In genomic region chr22:42296883-42297282, GRCh38 we compare ENCODE assay signal across 15 cellular contexts. TPM values are rescaled to one million over a fixed set of nuclear protein-coding genes. Genes with fewer than 3 reads are reported as not detected.
A peak's percentile ranks its signal among the peaks of the same experiment; 100 is the strongest.
DNase-seq lines count a peak whose midpoint lies in the region; ATAC-seq and TF ChIP-seq lines count a peak whose summit lies in the region.
"Had no signal": no experiment of that assay in that cellular context is flagged by ENCODE, and none has a peak within 500 bp of the region (broad histone marks: within the 10 kb centered on the region; RNA-seq: fewer than 3 reads in every experiment).

No MANE protein-coding gene starts in this region.

- H3K27me3 Mint-ChIP-seq in Calu3 (ENCODE audit: unreplicated experiment), result peaks cover 32% of the 10 kb centered on the region
- H3K27me3 Mint-ChIP-seq in T-helper 17 cell, result no peaks in the 10 kb centered on the region
- no peaks in the 10 kb centered on the region for H3K27me3 Mint-ChIP-seq in naive thymus-derived CD4-positive, alpha-beta T cell

- H4K20me1 ChIP-seq in BLaER1 treated with 17β-estradiol and CSF1 and Interleukin-3, amounts not matched to agents 10 nM and 100 nM, result peaks cover 0 to 62% (median 13%) of the 10 kb centered on the region in 11 experiments; a peak in 15 of 22 replicates
- H4K20me1 ChIP-seq in MM.1S (ENCODE audit: insufficient read depth, low read length), result no peaks in the 10 kb centered on the region

- H3K4me1 Mint-ChIP-seq in Calu3 (ENCODE audit: low read depth, unreplicated experiment), result peaks cover 12% of the 10 kb centered on the region
- H3K4me1 Mint-ChIP-seq in T-helper 17 cell, result peaks cover 51% of the 10 kb centered on the region
- peaks cover 49 to 94% (median 77%) of the 10 kb centered on the region in 7 donors for H3K4me1 Mint-ChIP-seq in naive thymus-derived CD4-positive, alpha-beta T cell

- H3K27ac ChIP-seq in BLaER1 treated with 17β-estradiol and CSF1 and Interleukin-3, amounts not matched to agents 10 nM and 100 nM, result peak overlapping the region in 6 of 11 experiments; percentile 57 to 73 (median 66); a peak in 10 of 22 replicates
- H3K27ac ChIP-seq in naive thymus-derived CD4-positive, alpha-beta T cell (ENCODE audit: low read depth, low read length), result peak overlapping the region; percentile 39
- H3K27ac ChIP-seq in MM.1S (ENCODE audit: low read length), result no peak overlapping the region
- H3K27ac ChIP-seq: SJCRH30 had no signal

- H2AFZ ChIP-seq in MM.1S (ENCODE audit: low read length), result no peak overlapping the region

- TF ChIP-seq CTCF in Calu3 (IDR thresholded peaks at IDR 0.05; ENCODE audit: unreplicated experiment) (peak; percentile 6), MM.1S (IDR thresholded peaks at IDR 0.05; ENCODE audit: low read length) (no peak)

- DNase-seq in Calu3 (no peak), T-helper 17 cell (no peak), hepatic stellate cell (ENCODE audit: low spot score) (no peak), MM.1S (no peak), G401 (ENCODE audit: low spot score) (no peak)
- DNase-seq in naive thymus-derived CD4-positive, alpha-beta T cell, result no peak
- DNase-seq: Caco-2, DMS53, NCI-H226, NCI-H526 treated with DMSO at 0.1 percent for 48 hours, OCI-M1, SJCRH30 had no signal

- no peaks in the 10 kb centered on the region for H3K79me2 ChIP-seq in MM.1S (ENCODE audit: low read length)

- H3K4me2 ChIP-seq in BLaER1 treated with 17β-estradiol and CSF1 and Interleukin-3, amounts not matched to agents 10 nM and 100 nM, result peak overlapping the region; percentile 52 to 100 (median 88)
- H3K4me2 ChIP-seq in MM.1S (ENCODE audit: low read depth, low read length), result no peak overlapping the region

- ATAC-seq in T-helper 17 cell, result no peak
- no peak for ATAC-seq in naive thymus-derived CD4-positive, alpha-beta T cell
- ATAC-seq: GM12878, HCT116 had no signal

- H3K9ac ChIP-seq in BLaER1 treated with 17β-estradiol and CSF1 and Interleukin-3, amounts not matched to agents 10 nM and 100 nM, result peak overlapping the region in 5 of 11 experiments; percentile 6 to 53 (median 49); a peak in 6 of 22 replicates
- H3K9ac ChIP-seq in MM.1S (ENCODE audit: low read length), result no peak overlapping the region

- POLR2A ChIA-PET in naive thymus-derived CD4-positive, alpha-beta T cell (lab: Charles Lee), result interaction anchor here (0.7 to 2.4 kb wide), 7 partner anchors 10 to 217 kb away, joined by 3 to 8 read pairs (median 5); no protein-coding TSS in a partner anchor

- no peaks in the 10 kb centered on the region for H3K9me3 Mint-ChIP-seq in Calu3 (ENCODE audit: low read depth, unreplicated experiment)
- H3K9me3 Mint-ChIP-seq in naive thymus-derived CD4-positive, alpha-beta T cell, result no peaks in the 10 kb centered on the region

- H3K4me3 ChIP-seq in BLaER1 treated with 17β-estradiol and CSF1 and Interleukin-3, amounts not matched to agents 10 nM and 100 nM, result no peak overlapping the region
- H3K4me3 ChIP-seq in naive thymus-derived CD4-positive, alpha-beta T cell (ENCODE audit: low read length), result no peak overlapping the region
- no peak overlapping the region for H3K4me3 ChIP-seq in MM.1S (ENCODE audit: low read length)
- H3K4me3 ChIP-seq: GM12878, SJCRH30 had no signal

- no peak overlapping the region for H3K4me3 Mint-ChIP-seq in Calu3 (ENCODE audit: low read depth, unreplicated experiment)
- H3K4me3 Mint-ChIP-seq in T-helper 17 cell, result no peak overlapping the region
- H3K4me3 Mint-ChIP-seq in naive thymus-derived CD4-positive, alpha-beta T cell, result peak overlapping the region in 7 of 10 donors; percentile 2 to 63 (median 43)

- H3K27me3 ChIP-seq in BLaER1 treated with 17β-estradiol and CSF1 and Interleukin-3, amounts not matched to agents 10 nM and 100 nM, result no peaks in the 10 kb centered on the region
- H3K27me3 ChIP-seq in naive thymus-derived CD4-positive, alpha-beta T cell (ENCODE audit: control insufficient read depth in 2 of 2, insufficient read depth in 2 of 2, low read length in 2 of 2), result no peaks in the 10 kb centered on the region
- peaks cover 12% of the 10 kb centered on the region for H3K27me3 ChIP-seq in MM.1S (replicated peaks; ENCODE audit: insufficient read depth, low read length)
- H3K27me3 ChIP-seq: SJCRH30 had no signal

- H3K36me3 ChIP-seq in BLaER1 treated with 17β-estradiol and CSF1 and Interleukin-3, amounts not matched to agents 10 nM and 100 nM, result no peaks in the 10 kb centered on the region
- no peaks in the 10 kb centered on the region for H3K36me3 ChIP-seq in naive thymus-derived CD4-positive, alpha-beta T cell (ENCODE audit: control insufficient read depth in 2 of 3, insufficient read depth in 3 of 3, low read length in 3 of 3)
- no peaks in the 10 kb centered on the region for H3K36me3 ChIP-seq in MM.1S (replicated peaks; ENCODE audit: insufficient read depth, low read length)
- H3K36me3 ChIP-seq: SJCRH30 had no signal

- H3K27ac Mint-ChIP-seq in Calu3 (ENCODE audit: unreplicated experiment) (no peak overlapping the region), T-helper 17 cell (peak overlapping the region; percentile 75)
- H3K27ac Mint-ChIP-seq in naive thymus-derived CD4-positive, alpha-beta T cell, result peak overlapping the region in 8 of 9 donors; percentile 36 to 95 (median 90)

- no TSS peak for BruUV-seq in Calu3 (replicated peaks; lab: Mats Ljungman, UMichigan)

- CTCF ChIA-PET in Calu3 (lab: Charles Lee), result interaction anchor here (0.6 kb wide), 1 partner anchor 140 kb away, joined by 3 read pairs; no protein-coding TSS in a partner anchor
- CTCF ChIA-PET in naive thymus-derived CD4-positive, alpha-beta T cell (lab: Charles Lee), result interaction anchor here (0.5 to 1.8 kb wide), 3 partner anchors 11 to 67 kb away, joined by 4 read pairs; no protein-coding TSS in a partner anchor

- in situ Hi-C loops in G401 (cut with HindIII; ENCODE audit: low sequenced_read_pairs), result no loop called here

- H3K9me2 ChIP-seq in MM.1S (replicated peaks; ENCODE audit: insufficient read depth, low read length), result no peaks in the 10 kb centered on the region

- H3K9me3 ChIP-seq in BLaER1 treated with 17β-estradiol and CSF1 and Interleukin-3, amounts not matched to agents 10 nM and 100 nM (replicated peaks in 1 of 11), result no peaks in the 10 kb centered on the region
- H3K9me3 ChIP-seq in T-helper 17 cell (ENCODE audit: control insufficient read depth, low read length, poor library complexity, severe bottlenecking), result no peaks in the 10 kb centered on the region
- no peaks in the 10 kb centered on the region for H3K9me3 ChIP-seq in naive thymus-derived CD4-positive, alpha-beta T cell (ENCODE audit: control insufficient read depth in 2 of 3, low read length in 3 of 3)
- H3K9me3 ChIP-seq in MM.1S (replicated peaks; ENCODE audit: insufficient read depth, low read length), result no peaks in the 10 kb centered on the region
- H3K9me3 ChIP-seq: Caco-2, SJCRH30 had no signal

- H3K36me3 Mint-ChIP-seq in Calu3 (ENCODE audit: insufficient read depth, unreplicated experiment) (peaks cover 5% of the 10 kb centered on the region), T-helper 17 cell (ENCODE audit: low read depth) (no peaks in the 10 kb centered on the region)
- no peaks in the 10 kb centered on the region for H3K36me3 Mint-ChIP-seq in naive thymus-derived CD4-positive, alpha-beta T cell

- intact Hi-C loops in Calu3 (cut with micrococcal nuclease; ENCODE audit: unreplicated experiment), result no loop called here
- intact Hi-C loops in naive thymus-derived CD4-positive, alpha-beta T cell (cut with micrococcal nuclease), result loop anchor here in 1 of 2 donors (1.0 to 5.0 kb wide), 2 partner anchors 17 to 140 kb away; no protein-coding TSS in a partner anchor

- no peaks in the 10 kb centered on the region for H3F3A ChIP-seq in MM.1S (ENCODE audit: insufficient read depth, low read length)

- peaks cover 51 to 99% (median 99%) of the 10 kb centered on the region in 10 experiments for H3K4me1 ChIP-seq in BLaER1 treated with 17β-estradiol and CSF1 and Interleukin-3, amounts not matched to agents 10 nM and 100 nM
- H3K4me1 ChIP-seq in naive thymus-derived CD4-positive, alpha-beta T cell (ENCODE audit: control insufficient read depth in 2 of 2, insufficient read depth in 2 of 2, low read length in 2 of 2), result peaks cover 28 to 73% of the 10 kb centered on the region in 2 donors
- no peaks in the 10 kb centered on the region for H3K4me1 ChIP-seq in MM.1S (ENCODE audit: low read length)
- H3K4me1 ChIP-seq: SJCRH30 had no signal

RNA-seq across cellular contexts. Expression of gene TCF20, which starts 26.4 kb away (rescaled TPM):
- 87.2 and 96.0 TPM in 2 replicates for total RNA-seq in Calu3 (2022)
- 10 to 100 TPM; 68.7 to 81.9 TPM for total RNA-seq in T-helper 17 cell
- 10 to 100 TPM; 63.6 to 97.2 (median 78.1) TPM for total RNA-seq in naive thymus-derived CD4-positive, alpha-beta T cell
- polyA plus RNA-seq in naive thymus-derived CD4-positive, alpha-beta T cell, result 1 to 10 TPM; 3.3 to 3.8 TPM
- 18.4 and 25.5 TPM in 2 replicates for total RNA-seq in G401 (2014; rRNA removed; shearing (Covaris generic))

Comparison
In these comparisons a context has a peak if more than half of its experiments do, and no peak if none do; other contexts are left out.
1. H3K4me3 Mint-ChIP-seq: peak in naive thymus-derived CD4-positive, alpha-beta T cell (7 of 10); none in Calu3 (single experiment) and T-helper 17 cell (single experiment).